In the genomic region with DNA sequence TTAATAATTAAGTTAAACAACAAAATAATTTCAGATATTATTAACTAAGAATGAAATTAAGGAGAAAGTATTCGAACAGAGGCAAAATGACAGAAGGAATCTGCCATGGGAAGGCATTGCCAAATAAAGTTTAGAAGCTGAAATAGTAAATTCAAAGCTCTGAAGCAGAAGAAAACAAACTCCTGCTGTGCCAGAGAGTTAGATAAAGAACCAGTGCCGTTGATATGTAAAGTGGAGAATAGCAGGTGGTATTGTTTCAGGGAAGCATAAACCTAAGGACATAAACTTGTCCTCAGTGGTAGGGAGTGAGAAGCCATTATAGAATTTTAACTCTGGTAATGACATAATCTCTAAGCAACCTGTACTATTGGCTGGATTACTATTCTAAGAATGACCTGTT, we compare ENCODE assay signal across 1 cellular context.
TF ChIP-seq lines count a peak whose summit lies in the region.

No MANE protein-coding gene starts in this region.

TF ChIP-seq in K562, 482 proteins besides CTCF, POLR2A, EP300 and RAD21:
- TF ChIP-seq CBFA2T2 (conservative IDR thresholded peaks at IDR 0.05) = no peak
- no peak for TF ChIP-seq KAT2B (IDR thresholded peaks at IDR 0.05; ENCODE audit: low read depth, low read length)
- TF ChIP-seq GMEB1 (CRISPR knock-in tag; IDR thresholded peaks at IDR 0.05) = no peak
- peak; percentile 65; the same call in 1 of the 2 replicates for TF ChIP-seq ZBTB40 (IDR thresholded peaks at IDR 0.05)
- no peak for TF ChIP-seq ZBTB40 (CRISPR knock-in tag; IDR thresholded peaks at IDR 0.05)
- TF ChIP-seq POLR2H (tag; IDR thresholded peaks at IDR 0.05; ENCODE audit: low read depth) = 0 out of 2 replicates have a peak, but pooled peaks have one; percentile 29
